In the genomic region with DNA sequence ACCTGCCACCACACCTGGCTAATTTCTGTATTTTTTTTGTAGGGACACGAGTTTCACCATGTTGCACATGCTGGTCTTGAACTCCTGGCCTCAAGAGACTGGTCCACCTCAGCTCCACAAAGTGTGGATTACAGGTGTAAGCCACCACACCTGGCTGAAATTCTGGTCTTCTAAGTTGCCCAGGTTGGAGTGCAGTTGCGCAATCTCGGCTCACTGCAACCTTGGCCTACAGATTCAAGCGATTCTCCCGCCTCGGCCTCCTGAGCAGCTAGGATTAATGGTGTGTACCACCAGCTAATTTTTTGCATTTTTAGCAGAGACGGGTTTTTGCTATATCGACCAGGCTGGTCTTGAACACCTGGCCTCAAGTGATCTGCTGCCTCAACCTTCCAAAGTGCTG, we compare ENCODE assay signal across 28 cellular contexts.
"Had no signal": no experiment of that assay in that cellular context is flagged by ENCODE, and none has a peak within 500 bp of the region (broad histone marks: within the 10 kb centered on the region; RNA-seq: fewer than 3 reads in every experiment).

No MANE protein-coding gene starts in this region.

- FAIRE-seq: astrocyte had no signal

- H3K27me3 ChIP-seq: adrenal gland, body of pancreas, breast epithelium had no signal

- ATAC-seq: activated naive CD4-positive, alpha-beta T cell treated with anti-CD3 and anti-CD28 coated beads, Interleukin-2, amount 50 U/mL, for 72 hours; activated T-cell treated with anti-CD3 and anti-CD28 coated beads, Interleukin-2, amount 50 U/mL, for 72 hours; body of pancreas had no signal

- H3K36me3 ChIP-seq: breast epithelium had no signal

- H3K9me3 ChIP-seq: adrenal gland, body of pancreas, breast epithelium had no signal

- H3K4me3 ChIP-seq: adrenal gland, body of pancreas, breast epithelium had no signal

- H3K27ac ChIP-seq: adrenal gland, body of pancreas, breast epithelium, VCaP had no signal

- DNase-seq: activated B cell treated with CpG ODN at 0.5 μM for 24 hours; activated CD4-positive, alpha-beta memory T cell treated with anti-CD3 and anti-CD28 coated beads for 36 hours; activated CD4-positive, alpha-beta T cell treated with anti-CD3 and anti-CD28 coated beads for 4 hours; activated CD4-positive, alpha-beta T cell treated with anti-CD3 and anti-CD28 coated beads, Interleukin-2, amount 50 U/mL, for 1 hour; activated CD4-positive, CD25-positive, alpha-beta regulatory T cell treated with anti-CD3 and anti-CD28 coated beads, Interleukin-2, amount 50 U/mL, for 72 hours; activated CD8-positive, alpha-beta memory T cell treated with anti-CD3 and anti-CD28 coated beads, Interleukin-2, amount 50 U/mL, for 4 hours; activated gamma-delta T cell treated with Interleukin-2 at 50 U/mL for 16 hours; activated naive CD4-positive, alpha-beta T cell treated with anti-CD3 and anti-CD28 coated beads for 36 hours; activated T-cell treated with anti-CD3 and anti-CD28 coated beads for 4 hours; activated T-cell treated with anti-CD3 and anti-CD28 coated beads, Interleukin-2, amount 50 U/mL, for 72 hours; adrenal gland; NCI-H1105; NCI-H1417 treated with DMSO at 0.1 percent for 48 hours; NCI-H187 treated with DMSO at 0.1 percent for 48 hours; NCI-H2081; NCI-H2171 treated with DMSO at 0.1 percent for 48 hours; NCI-H2227 treated with DMSO at 0.1 percent for 48 hours; NCI-H524 treated with DMSO at 0.1 percent for 48 hours; Right ventricle myocardium superior; SW 1271; T-helper 1 cell; T-helper 2 cell; T-helper 9 cell had no signal
